ENCODE assay signal across 8 cellular contexts in the genomic region with DNA sequence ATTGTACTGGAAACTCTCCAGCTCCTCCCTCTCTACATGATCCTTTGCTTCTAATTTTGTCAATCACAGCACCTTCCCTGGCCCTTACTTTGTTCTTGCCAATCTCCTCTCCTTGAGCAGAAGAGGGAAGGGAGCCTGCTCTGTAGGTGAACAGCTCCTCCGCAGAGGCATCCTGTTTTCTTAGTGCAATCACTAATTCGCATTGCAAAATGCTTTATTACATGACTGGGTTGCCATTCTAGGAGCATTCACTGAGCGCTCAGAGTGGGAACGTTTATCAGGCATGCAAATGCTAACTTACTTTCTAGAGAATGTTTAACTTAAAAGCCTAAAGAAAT. TPM values are rescaled to one million over a fixed set of nuclear protein-coding genes. Genes with fewer than 3 reads are reported as not detected.
DNase-seq lines count a peak whose midpoint lies in the region; ATAC-seq and TF ChIP-seq lines count a peak whose summit lies in the region.

No MANE protein-coding gene starts in this region.

- no peaks in the 10 kb centered on the region for H3K36me3 Mint-ChIP-seq in MCF 10A (ENCODE audit: insufficient read depth, unreplicated experiment)
- H3K36me3 Mint-ChIP-seq in naive thymus-derived CD4-positive, alpha-beta T cell = peaks cover 0 to 30% (median 3%) of the 10 kb centered on the region in 5 donors

- H3K4me3 Mint-ChIP-seq in MCF 10A (ENCODE audit: unreplicated experiment) = peak overlapping the region; percentile 57
- H3K4me3 Mint-ChIP-seq in naive thymus-derived CD4-positive, alpha-beta T cell = peak overlapping the region; percentile 62 to 92 (median 82)

- BruUV-seq in MCF 10A (replicated peaks; lab: Mats Ljungman, UMichigan) = no TSS peak

- TF ChIP-seq CTCF in MCF 10A (IDR thresholded peaks at IDR 0.05; ENCODE audit: unreplicated experiment) = no peak

- peaks cover 18% of the 10 kb centered on the region for H3K4me1 Mint-ChIP-seq in MCF 10A (ENCODE audit: insufficient read depth, unreplicated experiment)
- H3K4me1 Mint-ChIP-seq in naive thymus-derived CD4-positive, alpha-beta T cell = peaks cover 25 to 48% (median 40%) of the 10 kb centered on the region in 7 donors

- POLR2A ChIA-PET in MCF 10A (lab: Yijun Ruan, JAX) = interaction anchor here (0.6 to 2.0 kb wide), 10 partner anchors 142 to 377 kb away, joined by 3 to 18 read pairs (median 4); no protein-coding TSS in a partner anchor
- POLR2A ChIA-PET in naive thymus-derived CD4-positive, alpha-beta T cell (lab: Charles Lee) = interaction anchor here (1.0 to 5.3 kb wide), 8 partner anchors 10 to 350 kb away, joined by 3 to 54 read pairs (median 7); a partner anchor contains a TSS

- H3K9me3 ChIP-seq in naive thymus-derived CD4-positive, alpha-beta T cell (ENCODE audit: control insufficient read depth in 2 of 3, low read length in 3 of 3) = no peaks in the 10 kb centered on the region

- no peaks in the 10 kb centered on the region for H3K9me3 Mint-ChIP-seq in MCF 10A (ENCODE audit: unreplicated experiment)
- peaks cover 0 to 3% (median 0%) of the 10 kb centered on the region in 11 donors for H3K9me3 Mint-ChIP-seq in naive thymus-derived CD4-positive, alpha-beta T cell

- no peak overlapping the region for H3K4me3 ChIP-seq in naive thymus-derived CD4-positive, alpha-beta T cell (ENCODE audit: low read length)

- DNase-seq in MCF 10A (ENCODE audit: unreplicated experiment) (no peak), AG20443 (ENCODE audit: low spot score) (no peak), NCI-H1417 treated with DMSO at 0.1 percent for 48 hours (lab: John Stamatoyannopoulos, UW) (no peak)
- DNase-seq in naive thymus-derived CD4-positive, alpha-beta T cell = peak in 1 of 9 donors; percentile 26
- DNase-seq in effector CD8-positive, alpha-beta T cell (lab: John Stamatoyannopoulos, UW) = no peak

- intact Hi-C loops in MCF 10A (cut with micrococcal nuclease) = loop anchor here (1.0 to 10.0 kb wide), 8 partner anchors 128 to 628 kb away; no protein-coding TSS in a partner anchor
- intact Hi-C loops in naive thymus-derived CD4-positive, alpha-beta T cell (cut with micrococcal nuclease) = loop anchor here (1.0 to 5.0 kb wide), 18 partner anchors 93 to 1195 kb away; a partner anchor contains a TSS

- ATAC-seq in GM18499 (IDR thresholded peaks at IDR 0.05; ENCODE audit: insufficient read depth, unreplicated experiment) (peak; percentile 4), HG03196 (IDR thresholded peaks at IDR 0.05; ENCODE audit: unreplicated experiment) (peak; percentile 2), HG02973 (IDR thresholded peaks at IDR 0.05; ENCODE audit: unreplicated experiment) (no peak)
- ATAC-seq in naive thymus-derived CD4-positive, alpha-beta T cell = no peak

- peaks cover 15 to 34% of the 10 kb centered on the region in 2 donors for H3K4me1 ChIP-seq in naive thymus-derived CD4-positive, alpha-beta T cell (ENCODE audit: control insufficient read depth in 2 of 2, insufficient read depth in 2 of 2, low read length in 2 of 2)

- peaks cover 0 to 3% (median 0%) of the 10 kb centered on the region in 3 experiments for H3K36me3 ChIP-seq in naive thymus-derived CD4-positive, alpha-beta T cell (ENCODE audit: control insufficient read depth in 2 of 3, insufficient read depth in 3 of 3, low read length in 3 of 3)

- CTCF ChIA-PET in MCF 10A (lab: Yijun Ruan, JAX) = interaction anchor here (0.6 to 6.6 kb wide), 53 partner anchors 8 to 1089 kb away, joined by 3 to 101 read pairs (median 4); a partner anchor contains a TSS
- CTCF ChIA-PET in naive thymus-derived CD4-positive, alpha-beta T cell (lab: Charles Lee) = interaction anchor here (0.7 to 5.1 kb wide), 30 partner anchors 9 to 643 kb away, joined by 3 to 103 read pairs (median 5); a partner anchor contains a TSS

- H3K27ac ChIP-seq in naive thymus-derived CD4-positive, alpha-beta T cell (ENCODE audit: low read depth, low read length) = no peak overlapping the region

- H3K27ac Mint-ChIP-seq in MCF 10A (ENCODE audit: low read depth, unreplicated experiment) = no peak overlapping the region
- peak overlapping the region in 8 of 9 donors; percentile 52 to 87 (median 69) for H3K27ac Mint-ChIP-seq in naive thymus-derived CD4-positive, alpha-beta T cell

- H3K27me3 Mint-ChIP-seq in MCF 10A (ENCODE audit: insufficient read depth, unreplicated experiment) = no peaks in the 10 kb centered on the region
- peaks cover 0 to 29% (median 0%) of the 10 kb centered on the region in 5 donors for H3K27me3 Mint-ChIP-seq in naive thymus-derived CD4-positive, alpha-beta T cell

- no peaks in the 10 kb centered on the region for H3K27me3 ChIP-seq in naive thymus-derived CD4-positive, alpha-beta T cell (ENCODE audit: control insufficient read depth in 2 of 2, insufficient read depth in 2 of 2, low read length in 2 of 2)

RNA-seq across cellular contexts. Expression of a gene that starts 0.4 kb away (rescaled TPM):
- 8.7 and 10.0 TPM in 2 replicates for total RNA-seq in MCF 10A (2022)
- 10 to 100 TPM; 14.3 to 40.9 (median 28.1) TPM for total RNA-seq in naive thymus-derived CD4-positive, alpha-beta T cell
- 1 to 10 TPM; 3.2 to 3.7 TPM for polyA plus RNA-seq in naive thymus-derived CD4-positive, alpha-beta T cell

Comparison
In these comparisons a context has a peak if more than half of its experiments do, and no peak if none do; other contexts are left out.
1. ATAC-seq: peak in GM18499 (single experiment) and HG03196 (single experiment); none in naive thymus-derived CD4-positive, alpha-beta T cell (single experiment) and HG02973 (single experiment).